ENCODE assay signal across 23 cellular contexts in genomic region chr2:44894058-44894457, GRCh38. TPM values are rescaled to one million over a fixed set of nuclear protein-coding genes. Genes with fewer than 3 reads are reported as not detected.
DNase-seq lines count a peak whose midpoint lies in the region; ATAC-seq, FAIRE-seq and TF ChIP-seq lines count a peak whose summit lies in the region.
"Had no signal": no experiment of that assay in that cellular context is flagged by ENCODE, and none has a peak within 500 bp of the region (broad histone marks: within the 10 kb centered on the region; RNA-seq: fewer than 3 reads in every experiment).

No MANE protein-coding gene starts in this region.

- TF ChIP-seq POLR2A in GM12892 (IDR thresholded peaks at IDR 0.05; ENCODE audit: low read depth, low read length): no peak

- no peaks in the 10 kb centered on the region for H3K36me3 Mint-ChIP-seq in stimulated activated effector memory CD8-positive, alpha-beta T cell treated with anti-CD3 and anti-CD28 coated beads, Interleukin-12 subunit alpha, Interleukin-12 subunit beta, amount 100 ng/mL, for 72 hours
- H3K36me3 Mint-ChIP-seq: CD4-positive, alpha-beta memory T cell had no signal

- peak; percentile 58 for ATAC-seq in GM19025 (IDR thresholded peaks at IDR 0.05; ENCODE audit: low read depth, unreplicated experiment)
- ATAC-seq in HG03175 (IDR thresholded peaks at IDR 0.05; ENCODE audit: unreplicated experiment): peak; percentile 65
- peak; percentile 93 for ATAC-seq in stimulated activated effector memory CD8-positive, alpha-beta T cell treated with anti-CD3 and anti-CD28 coated beads, Interleukin-12 subunit alpha, Interleukin-12 subunit beta, amount 100 ng/mL, for 72 hours
- ATAC-seq: psoas muscle, SK-N-SH treated with all-trans-retinoic acid at 6 μM for 48 hours had no signal

- H3K4me3 Mint-ChIP-seq in stimulated activated effector memory CD8-positive, alpha-beta T cell treated with anti-CD3 and anti-CD28 coated beads, Interleukin-12 subunit alpha, Interleukin-12 subunit beta, amount 100 ng/mL, for 72 hours: peak overlapping the region; percentile 48
- H3K4me3 Mint-ChIP-seq: activated naive CD8-positive, alpha-beta T cell treated with anti-CD3 and anti-CD28 coated beads for 36 hours; CD4-positive, alpha-beta memory T cell had no signal

- DNase-seq in stimulated activated CD4-positive, alpha-beta T cell treated with anti-CD3 and anti-CD28 coated beads, Interleukin-15, amount 100 ng/mL, for 48 hours (ENCODE audit: low read depth in 2 of 2): peak; percentile 2 to 8
- no peak for DNase-seq in stimulated activated CD4-positive, alpha-beta T cell treated with anti-CD3 and anti-CD28 coated beads, Interleukin-12 subunit alpha, Interleukin-12 subunit beta, amount 100 ng/mL, for 4 hours
- DNase-seq in stimulated activated effector memory CD8-positive, alpha-beta T cell treated with anti-CD3 and anti-CD28 coated beads, Interleukin-12 subunit alpha, Interleukin-12 subunit beta, amount 100 ng/mL, for 72 hours (ENCODE audit: low spot score in 2 of 2): peak in 1 of 2 donors; percentile 63
- DNase-seq in SKM-1 treated with dmso at 0.1 percent for 144 hours (lab: John Stamatoyannopoulos, UW; ENCODE audit: unreplicated experiment) (no peak), epidermal melanocyte (ENCODE audit: insufficient read length, low spot score) (no peak), GM12892 (ENCODE audit: insufficient read length) (no peak)
- DNase-seq: activated CD4-positive, CD25-positive, alpha-beta regulatory T cell treated with anti-CD3 and anti-CD28 coated beads, Interleukin-2, amount 50 U/mL, for 72 hours; activated naive CD8-positive, alpha-beta T cell treated with anti-CD3 and anti-CD28 coated beads for 36 hours; CD4-positive, alpha-beta memory T cell; cerebellar nuclear complex; DMS153; foreskin melanocyte; GDM1; NCI-H1092; NCI-H524; psoas muscle; T-helper 9 cell had no signal

- FAIRE-seq in GM12892 (lab: Jason Lieb, UNC): no peak
- FAIRE-seq: H1 had no signal

- peak overlapping the region; percentile 47 for H3K27ac Mint-ChIP-seq in stimulated activated effector memory CD8-positive, alpha-beta T cell treated with anti-CD3 and anti-CD28 coated beads, Interleukin-12 subunit alpha, Interleukin-12 subunit beta, amount 100 ng/mL, for 72 hours
- H3K27ac Mint-ChIP-seq: activated naive CD8-positive, alpha-beta T cell treated with anti-CD3 and anti-CD28 coated beads for 36 hours; CD4-positive, alpha-beta memory T cell had no signal

- peaks cover 13% of the 10 kb centered on the region for H3K4me1 Mint-ChIP-seq in stimulated activated effector memory CD8-positive, alpha-beta T cell treated with anti-CD3 and anti-CD28 coated beads, Interleukin-12 subunit alpha, Interleukin-12 subunit beta, amount 100 ng/mL, for 72 hours
- H3K4me1 Mint-ChIP-seq: activated naive CD8-positive, alpha-beta T cell treated with anti-CD3 and anti-CD28 coated beads for 36 hours; CD4-positive, alpha-beta memory T cell had no signal

- H3K9me3 Mint-ChIP-seq in stimulated activated effector memory CD8-positive, alpha-beta T cell treated with anti-CD3 and anti-CD28 coated beads, Interleukin-12 subunit alpha, Interleukin-12 subunit beta, amount 100 ng/mL, for 72 hours: peaks cover 7% of the 10 kb centered on the region

RNA-seq across cellular contexts. Expression of gene SIX3, which starts 47.4 kb away (rescaled TPM):
- not detected for polyA plus RNA-seq in GM12892 (2012; ENCODE audit: missing spikeins)
- polyA plus RNA-seq: CD4-positive, alpha-beta memory T cell; esophagus; hepatocyte had no signal

Comparison
In these comparisons a context has a peak if more than half of its experiments do, and no peak if none do; other contexts are left out.
1. DNase-seq: peak in stimulated activated CD4-positive, alpha-beta T cell treated with anti-CD3 and anti-CD28 coated beads, Interleukin-15, amount 100 ng/mL, for 48 hours (2 of 2); none in stimulated activated CD4-positive, alpha-beta T cell treated with anti-CD3 and anti-CD28 coated beads, Interleukin-12 subunit alpha, Interleukin-12 subunit beta, amount 100 ng/mL, for 4 hours (single experiment), SKM-1 treated with dmso at 0.1 percent for 144 hours (single experiment), epidermal melanocyte (single experiment) and GM12892 (single experiment).
2. Peak in every context shown above with its lines, with median percentiles within 50 percentile points of each other: ATAC-seq.